ENCODE assay signal across 29 cellular contexts in genomic region chr1:201198598-201198997, GRCh38. TPM values are rescaled to one million over a fixed set of nuclear protein-coding genes. Genes with fewer than 3 reads are reported as not detected.
"Had no signal": no experiment of that assay in that cellular context is flagged by ENCODE, and none has a peak within 500 bp of the region (broad histone marks: within the 10 kb centered on the region; RNA-seq: fewer than 3 reads in every experiment).

No MANE protein-coding gene starts in this region.

- H3K4me1 Mint-ChIP-seq: activated CD4-positive, alpha-beta memory T cell treated with anti-CD3 and anti-CD28 coated beads, Interleukin-2, amount 10 ng/mL, durations not matched to agents 7 days and 5 days; activated CD4-positive, alpha-beta T cell treated with anti-CD3 and anti-CD28 coated beads, Interleukin-2, amount 10 ng/mL, durations not matched to agents 7 days and 5 days; activated naive CD4-positive, alpha-beta T cell treated with anti-CD3 and anti-CD28 coated beads, Interleukin-2, amount 10 ng/mL, durations not matched to agents 7 days and 5 days; activated naive CD8-positive, alpha-beta T cell treated with anti-CD3 and anti-CD28 coated beads, Interleukin-2, amount 10 ng/mL, durations not matched to agents 7 days and 5 days; central memory CD8-positive, alpha-beta T cell had no signal

- H3K4me3 Mint-ChIP-seq: activated CD4-positive, alpha-beta memory T cell treated with anti-CD3 and anti-CD28 coated beads, Interleukin-2, amount 10 ng/mL, durations not matched to agents 7 days and 5 days; activated CD4-positive, alpha-beta T cell treated with anti-CD3 and anti-CD28 coated beads, Interleukin-2, amount 10 ng/mL, durations not matched to agents 7 days and 5 days; activated naive CD4-positive, alpha-beta T cell treated with anti-CD3 and anti-CD28 coated beads, Interleukin-2, amount 10 ng/mL, durations not matched to agents 7 days and 5 days; activated naive CD8-positive, alpha-beta T cell treated with anti-CD3 and anti-CD28 coated beads, Interleukin-2, amount 10 ng/mL, durations not matched to agents 7 days and 5 days; activated T-cell treated with anti-CD3 and anti-CD28 coated beads, Interleukin-2, amount 50 U/mL, for 24 hours; activated T-cell treated with anti-CD3 and anti-CD28 coated beads, Interleukin-2, amount 50 U/mL, for 72 hours; central memory CD8-positive, alpha-beta T cell; effector memory CD8-positive, alpha-beta T cell had no signal

- H3K27me3 Mint-ChIP-seq: activated T-cell treated with anti-CD3 and anti-CD28 coated beads, Interleukin-2, amount 50 U/mL, for 24 hours; central memory CD8-positive, alpha-beta T cell had no signal

- H3K4me1 ChIP-seq: ascending aorta, esophagus muscularis mucosa, foreskin keratinocyte, gastrocnemius medialis, heart left ventricle had no signal

- H3K27me3 ChIP-seq: ascending aorta, brain microvascular endothelial cell, esophagus muscularis mucosa, gastrocnemius medialis, heart left ventricle had no signal

- H3K4me3 ChIP-seq: ascending aorta, coronary artery, esophagus muscularis mucosa, gastrocnemius medialis, heart left ventricle had no signal

- H3K9me3 ChIP-seq: ascending aorta, esophagus muscularis mucosa, gastrocnemius medialis, heart left ventricle had no signal

- H3K27ac ChIP-seq: ascending aorta, brain microvascular endothelial cell, coronary artery, esophagus muscularis mucosa, foreskin keratinocyte, gastrocnemius medialis, heart left ventricle had no signal

- DNase-seq: activated CD4-positive, alpha-beta memory T cell treated with anti-CD3 and anti-CD28 coated beads, Interleukin-2, amount 10 ng/mL, durations not matched to agents 7 days and 5 days; activated CD4-positive, alpha-beta T cell treated with anti-CD3 and anti-CD28 coated beads for 1 hour; activated CD4-positive, alpha-beta T cell treated with anti-CD3 and anti-CD28 coated beads for 4 hours; activated CD4-positive, alpha-beta T cell treated with anti-CD3 and anti-CD28 coated beads, Interleukin-2, amount 10 ng/mL, durations not matched to agents 7 days and 5 days; activated CD4-positive, alpha-beta T cell treated with anti-CD3 and anti-CD28 coated beads, Interleukin-2, amount 50 U/mL, for 4 hours; activated CD8-positive, alpha-beta memory T cell treated with anti-CD3 and anti-CD28 coated beads, Interleukin-2, amount 50 U/mL, for 48 hours; activated gamma-delta T cell; activated naive CD4-positive, alpha-beta T cell; activated naive CD4-positive, alpha-beta T cell treated with anti-CD3 and anti-CD28 coated beads, Interleukin-2, amount 10 ng/mL, durations not matched to agents 7 days and 5 days; activated naive CD8-positive, alpha-beta T cell treated with anti-CD3 and anti-CD28 coated beads, Interleukin-2, amount 10 ng/mL, durations not matched to agents 7 days and 5 days; activated T-cell treated with anti-CD3 and anti-CD28 coated beads for 4 hours; activated T-cell treated with anti-CD3 and anti-CD28 coated beads, Interleukin-2, amount 50 U/mL, for 24 hours; activated T-cell treated with anti-CD3 and anti-CD28 coated beads, Interleukin-2, amount 50 U/mL, for 72 hours; brain microvascular endothelial cell; dermis blood vessel endothelial cell; effector CD4-positive, alpha-beta T cell; effector memory CD8-positive, alpha-beta T cell; erythroblast; foreskin keratinocyte; gastrocnemius medialis; glutamatergic neuron; heart left ventricle; T-helper 2 cell had no signal

- ATAC-seq: activated naive CD4-positive, alpha-beta T cell treated with anti-CD3 and anti-CD28 coated beads, Interleukin-2, amount 50 U/mL, for 72 hours; activated T-cell treated with anti-CD3 and anti-CD28 coated beads, Interleukin-2, amount 50 U/mL, for 72 hours; effector memory CD8-positive, alpha-beta T cell; foreskin keratinocyte; gastrocnemius medialis; heart left ventricle had no signal

- H3K36me3 ChIP-seq: ascending aorta, brain microvascular endothelial cell, esophagus muscularis mucosa, gastrocnemius medialis, heart left ventricle had no signal

- H3K36me3 Mint-ChIP-seq: activated naive CD4-positive, alpha-beta T cell treated with anti-CD3 and anti-CD28 coated beads, Interleukin-2, amount 10 ng/mL, durations not matched to agents 7 days and 5 days; activated naive CD4-positive, alpha-beta T cell treated with anti-CD3 and anti-CD28 coated beads, Interleukin-2, amount 50 U/mL, for 72 hours; activated naive CD8-positive, alpha-beta T cell treated with anti-CD3 and anti-CD28 coated beads, Interleukin-2, amount 10 ng/mL, durations not matched to agents 7 days and 5 days had no signal

- H3K27ac Mint-ChIP-seq: activated CD4-positive, alpha-beta memory T cell treated with anti-CD3 and anti-CD28 coated beads, Interleukin-2, amount 10 ng/mL, durations not matched to agents 7 days and 5 days; activated CD4-positive, alpha-beta T cell treated with anti-CD3 and anti-CD28 coated beads, Interleukin-2, amount 10 ng/mL, durations not matched to agents 7 days and 5 days; activated naive CD4-positive, alpha-beta T cell treated with anti-CD3 and anti-CD28 coated beads, Interleukin-2, amount 10 ng/mL, durations not matched to agents 7 days and 5 days; activated naive CD4-positive, alpha-beta T cell treated with anti-CD3 and anti-CD28 coated beads, Interleukin-2, amount 50 U/mL, for 72 hours; activated naive CD8-positive, alpha-beta T cell treated with anti-CD3 and anti-CD28 coated beads, Interleukin-2, amount 10 ng/mL, durations not matched to agents 7 days and 5 days; activated T-cell treated with anti-CD3 and anti-CD28 coated beads, Interleukin-2, amount 50 U/mL, for 24 hours; activated T-cell treated with anti-CD3 and anti-CD28 coated beads, Interleukin-2, amount 50 U/mL, for 72 hours; effector memory CD8-positive, alpha-beta T cell had no signal

- H3K9me3 Mint-ChIP-seq: activated CD4-positive, alpha-beta memory T cell treated with anti-CD3 and anti-CD28 coated beads, Interleukin-2, amount 10 ng/mL, durations not matched to agents 7 days and 5 days; activated CD4-positive, alpha-beta T cell treated with anti-CD3 and anti-CD28 coated beads, Interleukin-2, amount 10 ng/mL, durations not matched to agents 7 days and 5 days; activated naive CD4-positive, alpha-beta T cell treated with anti-CD3 and anti-CD28 coated beads, Interleukin-2, amount 10 ng/mL, durations not matched to agents 7 days and 5 days; activated naive CD4-positive, alpha-beta T cell treated with anti-CD3 and anti-CD28 coated beads, Interleukin-2, amount 50 U/mL, for 72 hours; activated naive CD8-positive, alpha-beta T cell treated with anti-CD3 and anti-CD28 coated beads, Interleukin-2, amount 10 ng/mL, durations not matched to agents 7 days and 5 days; activated T-cell treated with anti-CD3 and anti-CD28 coated beads, Interleukin-2, amount 50 U/mL, for 24 hours; activated T-cell treated with anti-CD3 and anti-CD28 coated beads, Interleukin-2, amount 50 U/mL, for 72 hours; central memory CD8-positive, alpha-beta T cell; effector memory CD8-positive, alpha-beta T cell had no signal

RNA-seq across cellular contexts. Expression of gene IGFN1, which starts 8.0 kb away (rescaled TPM):
- total RNA-seq: activated CD4-positive, alpha-beta memory T cell treated with anti-CD3 and anti-CD28 coated beads, Interleukin-2, amount 10 ng/mL, durations not matched to agents 7 days and 5 days; activated CD4-positive, alpha-beta T cell treated with anti-CD3 and anti-CD28 coated beads, Interleukin-2, amount 10 ng/mL, durations not matched to agents 7 days and 5 days; activated naive CD4-positive, alpha-beta T cell treated with anti-CD3 and anti-CD28 coated beads, Interleukin-2, amount 50 U/mL, for 72 hours; activated naive CD8-positive, alpha-beta T cell treated with anti-CD3 and anti-CD28 coated beads, Interleukin-2, amount 10 ng/mL, durations not matched to agents 7 days and 5 days; ascending aorta; esophagus muscularis mucosa; foreskin keratinocyte; T-helper 1 cell treated with Interleukin-12 subunit alpha and Interleukin-12 subunit beta and Interleukin-4 antibody, amounts not matched to agents 30 ng/mL and 1 ng/mL, for 36 hours had no signal
- polyA plus RNA-seq: foreskin keratinocyte had no signal
